In the genomic region with DNA sequence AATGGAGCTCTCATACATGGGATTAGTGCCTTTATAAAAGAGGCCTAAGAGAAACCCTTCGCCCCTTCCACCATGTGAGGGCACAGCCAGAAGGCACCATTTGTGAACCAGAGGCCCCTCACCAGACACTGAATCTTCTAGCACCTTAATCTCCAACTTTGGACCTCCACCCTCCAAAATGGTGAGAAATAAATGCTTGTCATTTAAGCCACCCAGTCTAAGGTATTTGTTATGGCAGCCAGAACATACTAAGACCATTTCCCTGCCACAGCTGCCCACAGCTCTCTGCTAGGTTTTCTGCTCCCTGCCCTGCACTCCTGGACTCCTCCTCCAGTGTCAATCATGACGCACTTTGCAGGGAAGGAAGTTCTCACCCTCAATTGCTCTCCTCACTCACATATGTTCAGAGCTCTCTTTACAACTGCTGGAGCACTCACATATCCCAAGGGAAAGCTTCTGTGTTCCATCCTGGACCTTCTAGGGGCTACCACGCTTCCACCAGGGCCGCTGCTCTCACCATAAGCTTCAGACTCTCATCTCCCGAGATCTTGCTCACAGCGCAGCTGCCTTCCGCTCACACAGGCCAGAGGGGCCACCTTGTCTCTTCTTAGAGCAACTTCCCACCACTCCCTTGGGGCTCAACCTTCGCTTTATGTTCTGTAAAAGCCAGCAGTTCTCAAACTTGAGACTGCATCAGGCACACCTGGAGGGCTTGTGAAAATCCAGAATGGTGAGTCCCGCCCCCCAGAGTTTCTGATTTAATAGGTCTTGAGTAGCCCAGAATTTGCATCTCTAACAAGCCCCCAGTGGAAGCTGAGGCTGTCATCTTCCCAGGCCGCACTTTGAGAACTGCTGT, we compare ENCODE assay signal across 12 cellular contexts. TPM values are rescaled to one million over a fixed set of nuclear protein-coding genes. Genes with fewer than 3 reads are reported as not detected.
DNase-seq lines count a peak whose midpoint lies in the region; ATAC-seq and TF ChIP-seq lines count a peak whose summit lies in the region.
"Had no signal": no experiment of that assay in that cellular context is flagged by ENCODE, and none has a peak within 500 bp of the region (broad histone marks: within the 10 kb centered on the region; RNA-seq: fewer than 3 reads in every experiment).

No MANE protein-coding gene starts in this region.

- WGBS in GM23248 (ENCODE audit: low coverage in 1 of 2, low lambda C conversion rate in 2 of 2, missing lambda C conversion rate in 2 of 2), 2 experiments = 45 to 50% methylated on average over 10 of the region's 10 CpGs

- DNase-seq in CD1c-positive myeloid dendritic cell (ENCODE audit: extremely low spot score) (peak; percentile 31), OCI-LY7 (ENCODE audit: low spot score) (peak; percentile 97), anterior cingulate cortex (lab: John Stamatoyannopoulos, UW) (no peak), GM23248 (no peak), NCI-H146 (lab: John Stamatoyannopoulos, UW) (no peak)
- DNase-seq in natural killer cell treated with Interleukin-12 subunit alpha and Interleukin-12 subunit beta and Interleukin-15 and Interleukin-18, amount 100 ng/mL, for 72 hours (ENCODE audit: low spot score) = no peak
- DNase-seq: erythroblast had no signal

- H3K36me3 ChIP-seq in OCI-LY7 (ENCODE audit: insufficient read depth, low read length) (peaks cover 21% of the 10 kb centered on the region), GM23248 (ENCODE audit: low read depth) (no peaks in the 10 kb centered on the region)

- POLR2A ChIA-PET in OCI-LY7 (lab: Charles Lee) = interaction anchor here (0.6 to 6.4 kb wide), 13 partner anchors 11 to 196 kb away, joined by 3 to 84 read pairs (median 3); no protein-coding TSS in a partner anchor

- H3K4me3 ChIP-seq in OCI-LY7 (ENCODE audit: low read depth, low read length, poor library complexity, severe bottlenecking) = peak overlapping the region; percentile 76
- H3K4me3 ChIP-seq in GM23248 = no peak overlapping the region

- H3K9me3 Mint-ChIP-seq in natural killer cell treated with Interleukin-12 subunit alpha and Interleukin-12 subunit beta and Interleukin-15 and Interleukin-18, amount 100 ng/mL, for 72 hours = no peaks in the 10 kb centered on the region
- H3K9me3 Mint-ChIP-seq: CD8-positive, alpha-beta memory T cell had no signal

- CTCF ChIA-PET in OCI-LY7 (lab: Charles Lee; ENCODE audit: unreplicated experiment) = interaction anchor here (0.6 to 1.5 kb wide), 4 partner anchors 22 to 1394 kb away, joined by 3 to 6 read pairs (median 3); no protein-coding TSS in a partner anchor

- H3K27me3 ChIP-seq in GM23248 (replicated peaks; ENCODE audit: insufficient read depth) = no peaks in the 10 kb centered on the region

- no peak overlapping the region for H3K9ac ChIP-seq in GM23248

- peaks cover 69% of the 10 kb centered on the region for H3K79me2 ChIP-seq in OCI-LY7 (ENCODE audit: insufficient read depth, low read depth, low read length)
- no peaks in the 10 kb centered on the region for H3K79me2 ChIP-seq in GM23248 (ENCODE audit: insufficient read depth)

- ATAC-seq in HG02884 (IDR thresholded peaks at IDR 0.05; ENCODE audit: unreplicated experiment) = peak; percentile 42
- ATAC-seq in natural killer cell treated with Interleukin-12 subunit alpha and Interleukin-12 subunit beta and Interleukin-15 and Interleukin-18, amount 100 ng/mL, for 72 hours = no peak

- H2AFZ ChIP-seq in OCI-LY7 (ENCODE audit: low read length) (no peak overlapping the region), GM23248 (no peak overlapping the region)

- peaks cover 64% of the 10 kb centered on the region for H3K4me1 ChIP-seq in OCI-LY7 (ENCODE audit: insufficient read depth, low read length, poor library complexity, severe bottlenecking)
- H3K4me1 ChIP-seq in GM23248 (ENCODE audit: insufficient read depth) = no peaks in the 10 kb centered on the region

- no peaks in the 10 kb centered on the region for H3K27me3 Mint-ChIP-seq in natural killer cell treated with Interleukin-12 subunit alpha and Interleukin-12 subunit beta and Interleukin-15 and Interleukin-18, amount 100 ng/mL, for 72 hours
- H3K27me3 Mint-ChIP-seq: CD8-positive, alpha-beta memory T cell had no signal

- no peak for TF ChIP-seq CTCF in OCI-LY7 (conservative IDR thresholded peaks at IDR 0.05; ENCODE audit: low read length)

- H3K9me3 ChIP-seq in OCI-LY7 (ENCODE audit: low read length) (no peaks in the 10 kb centered on the region), GM23248 (ENCODE audit: low read depth) (no peaks in the 10 kb centered on the region)

- H3F3A ChIP-seq in GM23248 (ENCODE audit: insufficient read depth) = no peaks in the 10 kb centered on the region

- H3K27ac ChIP-seq in OCI-LY7 (ENCODE audit: low read depth, low read length, poor library complexity, severe bottlenecking) (peak overlapping the region; percentile 96), GM23248 (no peak overlapping the region)

- TSS peak; percentile 74 for BruUV-seq in OCI-LY7 (replicated peaks; lab: Mats Ljungman, UMichigan)

- H3K27ac Mint-ChIP-seq in natural killer cell treated with Interleukin-12 subunit alpha and Interleukin-12 subunit beta and Interleukin-15 and Interleukin-18, amount 100 ng/mL, for 72 hours = no peak overlapping the region

- H3K9me2 ChIP-seq in OCI-LY7 (ENCODE audit: insufficient read depth, low read length) (no peaks in the 10 kb centered on the region), GM23248 (ENCODE audit: insufficient read depth) (no peaks in the 10 kb centered on the region)

- H3K4me1 Mint-ChIP-seq in natural killer cell treated with Interleukin-12 subunit alpha and Interleukin-12 subunit beta and Interleukin-15 and Interleukin-18, amount 100 ng/mL, for 72 hours (ENCODE audit: low read depth in 2 of 2) = peaks cover 33 to 36% of the 10 kb centered on the region in 2 donors

- peaks cover 4% of the 10 kb centered on the region for H3K36me3 Mint-ChIP-seq in natural killer cell treated with Interleukin-12 subunit alpha and Interleukin-12 subunit beta and Interleukin-15 and Interleukin-18, amount 100 ng/mL, for 72 hours

- intact Hi-C loops in OCI-LY7 (cut with micrococcal nuclease; ENCODE audit: unreplicated experiment) = loop anchor here (2.0 to 10.0 kb wide), 6 partner anchors 180 to 1802 kb away; partner anchors contain the start of genes CAGE1, RIOK1 and TXNDC5

- H4K20me1 ChIP-seq in OCI-LY7 (ENCODE audit: insufficient read depth, low read length) (no peaks in the 10 kb centered on the region), GM23248 (ENCODE audit: insufficient read depth) (no peaks in the 10 kb centered on the region)

- H3K4me2 ChIP-seq in OCI-LY7 (ENCODE audit: low read length) (peak overlapping the region; percentile 99), GM23248 (ENCODE audit: unreplicated experiment) (no peak overlapping the region)

- peak; percentile 77 for TF ChIP-seq POLR2A in GM18951 (IDR thresholded peaks at IDR 0.05; ENCODE audit: extremely low read depth, insufficient read depth, insufficient read length)

- in situ Hi-C loops in GM18951 (cut with MboI; ENCODE audit: low sequenced_read_pairs, unreplicated experiment) = no loop called here
- in situ Hi-C loops in GM23248 (cut with MboI) = no loop called here

- no peak overlapping the region for H3K4me3 Mint-ChIP-seq in natural killer cell treated with Interleukin-12 subunit alpha and Interleukin-12 subunit beta and Interleukin-15 and Interleukin-18, amount 100 ng/mL, for 72 hours

RNA-seq across cellular contexts. Expression of gene LY86, which starts 1.6 kb away (rescaled TPM):
- 48.4 and 49.2 TPM in 2 replicates for total RNA-seq in OCI-LY7 (2014; rRNA removed; shearing (Covaris generic))
- 45.8 and 62.8 TPM in 2 replicates for total RNA-seq in OCI-LY7 (2022)
- not detected in 2 replicates for total RNA-seq in GM23248 (2014; rRNA removed; shearing (Covaris generic))
- polyA plus RNA-seq in GM23248 (2016; fragmentation: Nextera tagmentation; extraction: Ambion mirVana) = 0.16 TPM in 1 of 2 replicates, not detected in the other
- under 1 TPM in 1 of 2 donors, not detected in 1; 0.61 TPM for total RNA-seq in natural killer cell treated with Interleukin-12 subunit alpha and Interleukin-12 subunit beta and Interleukin-15 and Interleukin-18, amount 100 ng/mL, for 72 hours
- total RNA-seq: M059J, myocyte had no signal

Comparison
In these comparisons a context has a peak if more than half of its experiments do, and no peak if none do; other contexts are left out.
1. DNase-seq: peak in CD1c-positive myeloid dendritic cell (single experiment) and OCI-LY7 (single experiment); none in anterior cingulate cortex (0 of 58), GM23248 (single experiment), NCI-H146 (single experiment) and natural killer cell treated with Interleukin-12 subunit alpha and Interleukin-12 subunit beta and Interleukin-15 and Interleukin-18, amount 100 ng/mL, for 72 hours (single experiment).
2. RNA of gene LY86, which starts 1.6 kb away (total RNA-seq): 45.8 to 62.8 TPM in OCI-LY7; 0.61 TPM in natural killer cell treated with Interleukin-12 subunit alpha and Interleukin-12 subunit beta and Interleukin-15 and Interleukin-18, amount 100 ng/mL, for 72 hours and not detected in GM23248; every median in the first group is over 10 times any median in the second.